15 cellular contexts compared by ENCODE assay signal in the genomic region with DNA sequence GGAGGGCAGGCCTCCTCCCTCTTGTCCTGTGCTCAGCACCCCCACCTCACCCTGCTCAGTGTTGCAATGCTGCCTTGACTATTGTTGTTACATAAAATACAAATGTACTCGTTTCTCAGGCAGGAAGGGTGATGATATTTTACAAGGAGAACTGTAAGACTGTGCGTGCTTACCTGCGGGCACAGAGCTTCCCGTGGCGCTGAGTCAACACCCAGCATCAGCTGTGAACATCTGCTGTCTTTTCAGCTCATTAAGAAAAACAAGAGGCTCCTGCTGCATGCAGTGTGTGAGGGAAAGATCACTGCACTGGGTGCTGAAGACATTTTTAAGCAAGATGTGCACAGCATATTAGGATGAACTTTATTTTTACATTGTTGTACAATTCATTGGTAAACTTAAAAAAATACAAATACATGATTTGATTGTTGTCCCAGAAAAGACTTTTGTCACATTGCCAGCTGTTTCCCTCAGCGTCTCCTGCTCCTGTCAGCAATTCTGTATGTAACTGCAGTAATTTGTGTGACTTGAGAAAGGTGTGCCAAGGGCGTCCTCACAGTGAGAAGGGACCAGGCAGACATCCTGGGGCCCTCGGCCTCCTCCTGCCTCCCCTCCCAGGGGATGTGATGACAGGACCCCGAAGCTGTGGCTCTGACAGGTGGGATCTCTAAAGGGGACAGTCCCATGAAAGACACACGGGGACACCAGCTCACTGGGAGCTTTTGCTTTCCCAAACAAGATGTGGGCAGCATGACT. TPM values are rescaled to one million over a fixed set of nuclear protein-coding genes. Genes with fewer than 3 reads are reported as not detected.
DNase-seq lines count a peak whose midpoint lies in the region; ATAC-seq and TF ChIP-seq lines count a peak whose summit lies in the region.
"Had no signal": no experiment of that assay in that cellular context is flagged by ENCODE, and none has a peak within 500 bp of the region (broad histone marks: within the 10 kb centered on the region; RNA-seq: fewer than 3 reads in every experiment).

No MANE protein-coding gene starts in this region.

- peaks cover 6% of the 10 kb centered on the region for H3K4me1 Mint-ChIP-seq in activated naive CD8-positive, alpha-beta T cell treated with anti-CD3 and anti-CD28 coated beads, Interleukin-2, amount 10 ng/mL, durations not matched to agents 7 days and 5 days
- H3K4me1 Mint-ChIP-seq in activated naive CD8-positive, alpha-beta T cell treated with anti-CD3 and anti-CD28 coated beads for 36 hours = peaks cover 2% of the 10 kb centered on the region
- H3K4me1 Mint-ChIP-seq in stimulated activated naive B cell treated with anti-CD40 and anti-IgM and Interleukin-4, amounts not matched to agents 10 μg/mL and 1 μg/mL and 100 μg/mL, for 72 hours = peaks cover 25 to 27% of the 10 kb centered on the region in 2 donors

- no peak overlapping the region for H3K27ac Mint-ChIP-seq in activated naive CD8-positive, alpha-beta T cell treated with anti-CD3 and anti-CD28 coated beads, Interleukin-2, amount 10 ng/mL, durations not matched to agents 7 days and 5 days
- H3K27ac Mint-ChIP-seq in activated naive CD8-positive, alpha-beta T cell treated with anti-CD3 and anti-CD28 coated beads for 36 hours = no peak overlapping the region
- H3K27ac Mint-ChIP-seq in stimulated activated naive B cell treated with anti-CD40 and anti-IgM and Interleukin-4, amounts not matched to agents 10 μg/mL and 1 μg/mL and 100 μg/mL, for 72 hours = peak overlapping the region; percentile 20
- H3K27ac Mint-ChIP-seq: stimulated activated naive CD8-positive, alpha-beta T cell treated with anti-CD3 and anti-CD28 coated beads, Interleukin-15, Interleukin-2, amounts not matched to agents 100 ng/mL and 50 ng/mL, for 24 hours had no signal

- H3K4me3 Mint-ChIP-seq in activated naive CD8-positive, alpha-beta T cell treated with anti-CD3 and anti-CD28 coated beads, Interleukin-2, amount 10 ng/mL, durations not matched to agents 7 days and 5 days = no peak overlapping the region
- no peak overlapping the region for H3K4me3 Mint-ChIP-seq in activated naive CD8-positive, alpha-beta T cell treated with anti-CD3 and anti-CD28 coated beads for 36 hours
- H3K4me3 Mint-ChIP-seq in stimulated activated naive B cell treated with anti-CD40 and anti-IgM and Interleukin-4, amounts not matched to agents 10 μg/mL and 1 μg/mL and 100 μg/mL, for 72 hours = no peak overlapping the region
- H3K4me3 Mint-ChIP-seq: stimulated activated naive CD8-positive, alpha-beta T cell treated with anti-CD3 and anti-CD28 coated beads, Interleukin-15, Interleukin-2, amounts not matched to agents 100 ng/mL and 50 ng/mL, for 24 hours had no signal

- TF ChIP-seq CTCF in epithelial cell of esophagus (IDR thresholded peaks at IDR 0.05; ENCODE audit: insufficient read depth, low read depth, low read length, missing control alignments) = no peak

- POLR2A ChIA-PET in activated naive CD8-positive, alpha-beta T cell treated with anti-CD3 and anti-CD28 coated beads, Interleukin-2, amount 10 ng/mL, durations not matched to agents 7 days and 5 days (lab: Charles Lee) = no interaction called here

- DNase-seq in activated naive CD8-positive, alpha-beta T cell treated with anti-CD3 and anti-CD28 coated beads, Interleukin-2, amount 10 ng/mL, durations not matched to agents 7 days and 5 days = no peak
- no peak for DNase-seq in activated naive CD8-positive, alpha-beta T cell treated with anti-CD3 and anti-CD28 coated beads for 36 hours
- DNase-seq in NCI-H2171 (lab: John Stamatoyannopoulos, UW) = peak; percentile 63
- DNase-seq in epithelial cell of esophagus (ENCODE audit: low read depth) = peak; percentile 79
- DNase-seq in stimulated activated naive B cell treated with anti-CD40 and anti-IgM and Interleukin-4, amounts not matched to agents 10 μg/mL and 1 μg/mL and 100 μg/mL, for 72 hours = no peak
- DNase-seq in AML-193 (lab: John Stamatoyannopoulos, UW) = no peak
- no peak for DNase-seq in SKM-1 treated with dmso at 0.1 percent for 144 hours (lab: John Stamatoyannopoulos, UW; ENCODE audit: unreplicated experiment)
- DNase-seq: adrenal gland; islet precursor cell; KBM-7; retina; stimulated activated CD4-positive, alpha-beta T cell treated with anti-CD3 and anti-CD28 coated beads, Interleukin-4, amount 100 ng/mL, for 4 hours; T-helper 9 cell had no signal

- no peak overlapping the region for H3K4me3 ChIP-seq in epithelial cell of esophagus (ENCODE audit: low read length)
- H3K4me3 ChIP-seq: adrenal gland had no signal

- no peaks in the 10 kb centered on the region for H3K27me3 Mint-ChIP-seq in activated naive CD8-positive, alpha-beta T cell treated with anti-CD3 and anti-CD28 coated beads, Interleukin-2, amount 10 ng/mL, durations not matched to agents 7 days and 5 days
- H3K27me3 Mint-ChIP-seq in activated naive CD8-positive, alpha-beta T cell treated with anti-CD3 and anti-CD28 coated beads for 36 hours = no peaks in the 10 kb centered on the region
- no peaks in the 10 kb centered on the region for H3K27me3 Mint-ChIP-seq in stimulated activated naive B cell treated with anti-CD40 and anti-IgM and Interleukin-4, amounts not matched to agents 10 μg/mL and 1 μg/mL and 100 μg/mL, for 72 hours
- H3K27me3 Mint-ChIP-seq: stimulated activated naive CD8-positive, alpha-beta T cell treated with anti-CD3 and anti-CD28 coated beads, Interleukin-15, Interleukin-2, amounts not matched to agents 100 ng/mL and 50 ng/mL, for 24 hours had no signal

- H3K9me3 Mint-ChIP-seq in activated naive CD8-positive, alpha-beta T cell treated with anti-CD3 and anti-CD28 coated beads, Interleukin-2, amount 10 ng/mL, durations not matched to agents 7 days and 5 days = no peaks in the 10 kb centered on the region
- H3K9me3 Mint-ChIP-seq in activated naive CD8-positive, alpha-beta T cell treated with anti-CD3 and anti-CD28 coated beads for 36 hours = no peaks in the 10 kb centered on the region
- H3K9me3 Mint-ChIP-seq in stimulated activated naive B cell treated with anti-CD40 and anti-IgM and Interleukin-4, amounts not matched to agents 10 μg/mL and 1 μg/mL and 100 μg/mL, for 72 hours = no peaks in the 10 kb centered on the region
- H3K9me3 Mint-ChIP-seq: stimulated activated naive CD8-positive, alpha-beta T cell treated with anti-CD3 and anti-CD28 coated beads, Interleukin-15, Interleukin-2, amounts not matched to agents 100 ng/mL and 50 ng/mL, for 24 hours had no signal

- peak; percentile 26 for ATAC-seq in activated naive CD8-positive, alpha-beta T cell treated with anti-CD3 and anti-CD28 coated beads, Interleukin-2, amount 10 ng/mL, durations not matched to agents 7 days and 5 days (ENCODE audit: low read depth)
- no peak for ATAC-seq in stimulated activated naive B cell treated with anti-CD40 and anti-IgM and Interleukin-4, amounts not matched to agents 10 μg/mL and 1 μg/mL and 100 μg/mL, for 72 hours (replicated peaks)
- ATAC-seq in HG03520 (IDR thresholded peaks at IDR 0.05; ENCODE audit: unreplicated experiment) = no peak

- peaks cover 6% of the 10 kb centered on the region for H3K36me3 Mint-ChIP-seq in activated naive CD8-positive, alpha-beta T cell treated with anti-CD3 and anti-CD28 coated beads, Interleukin-2, amount 10 ng/mL, durations not matched to agents 7 days and 5 days
- H3K36me3 Mint-ChIP-seq in activated naive CD8-positive, alpha-beta T cell treated with anti-CD3 and anti-CD28 coated beads for 36 hours = peaks cover 4% of the 10 kb centered on the region
- H3K36me3 Mint-ChIP-seq in stimulated activated naive B cell treated with anti-CD40 and anti-IgM and Interleukin-4, amounts not matched to agents 10 μg/mL and 1 μg/mL and 100 μg/mL, for 72 hours = peaks cover 26 to 32% of the 10 kb centered on the region in 2 donors

RNA-seq across cellular contexts. Expression of gene RPL32, which starts 56.3 kb away (rescaled TPM):
- total RNA-seq in activated naive CD8-positive, alpha-beta T cell treated with anti-CD3 and anti-CD28 coated beads, Interleukin-2, amount 10 ng/mL, durations not matched to agents 7 days and 5 days = 1,000 to 10,000 TPM; 2,162 to 2,195 TPM
- total RNA-seq in activated naive CD8-positive, alpha-beta T cell treated with anti-CD3 and anti-CD28 coated beads for 36 hours = 1,000 to 10,000 TPM; 2,700 to 2,702 TPM

Comparison
In these comparisons a context has a peak if more than half of its experiments do, and no peak if none do; other contexts are left out.
1. DNase-seq: peak in NCI-H2171 (single experiment) and epithelial cell of esophagus (single experiment); none in activated naive CD8-positive, alpha-beta T cell treated with anti-CD3 and anti-CD28 coated beads, Interleukin-2, amount 10 ng/mL, durations not matched to agents 7 days and 5 days (single experiment), activated naive CD8-positive, alpha-beta T cell treated with anti-CD3 and anti-CD28 coated beads for 36 hours (single experiment), stimulated activated naive B cell treated with anti-CD40 and anti-IgM and Interleukin-4, amounts not matched to agents 10 μg/mL and 1 μg/mL and 100 μg/mL, for 72 hours (single experiment), AML-193 (0 of 2) and SKM-1 treated with dmso at 0.1 percent for 144 hours (single experiment).